Comparison of ENCODE assay signal across 1 cellular context in genomic region chr3:129655326-129655725, GRCh38.
TF ChIP-seq lines count a peak whose summit lies in the region.

No MANE protein-coding gene starts in this region.

TF ChIP-seq in HepG2, 621 proteins besides CTCF, POLR2A, EP300 and RAD21 (continued from another document):
- peak; percentile 44; the same call in 1 of the 2 replicates for TF ChIP-seq PAXIP1 (CRISPR knock-in tag; conservative IDR thresholded peaks at IDR 0.05)
- TF ChIP-seq ATF1 (CRISPR knock-in tag; IDR thresholded peaks at IDR 0.05) = no peak
- no peak for TF ChIP-seq GATAD1 (CRISPR knock-in tag; IDR thresholded peaks at IDR 0.05)
- TF ChIP-seq ZNF335 (CRISPR knock-in tag; IDR thresholded peaks at IDR 0.05) = no peak
- TF ChIP-seq KDM4B (CRISPR knock-in tag; IDR thresholded peaks at IDR 0.05) = no peak
- no peak for TF ChIP-seq USF2 (IDR thresholded peaks at IDR 0.05; ENCODE audit: low read depth, low read length)
- TF ChIP-seq USF2 (CRISPR knock-in tag; IDR thresholded peaks at IDR 0.05; ENCODE audit: borderline replicate concordance) = no peak
- TF ChIP-seq ATM (IDR thresholded peaks at IDR 0.05; ENCODE audit: borderline replicate concordance) = no peak
- TF ChIP-seq ARID5B (CRISPR knock-in tag; IDR thresholded peaks at IDR 0.05) = peak; percentile 41
- no peak for TF ChIP-seq NR2F2 (IDR thresholded peaks at IDR 0.05; ENCODE audit: borderline replicate concordance, low read depth)
- no peak for TF ChIP-seq GLMP (CRISPR knock-in tag; IDR thresholded peaks at IDR 0.05; ENCODE audit: borderline replicate concordance)
- TF ChIP-seq ARID4A (CRISPR knock-in tag; IDR thresholded peaks at IDR 0.05; ENCODE audit: borderline replicate concordance) = 0 out of 2 replicates have a peak, but pooled peaks have one; percentile 22
- no peak for TF ChIP-seq ZNF275 (CRISPR knock-in tag; IDR thresholded peaks at IDR 0.05; ENCODE audit: borderline replicate concordance)
- no peak for TF ChIP-seq ZNF225 (CRISPR knock-in tag; IDR thresholded peaks at IDR 0.05)
- no peak for TF ChIP-seq MXD4 (CRISPR knock-in tag; IDR thresholded peaks at IDR 0.05)
- TF ChIP-seq FOXP1 (IDR thresholded peaks at IDR 0.05) = no peak
- peak; percentile 59 for TF ChIP-seq FOXP1 (CRISPR knock-in tag; IDR thresholded peaks at IDR 0.05)
- no peak for TF ChIP-seq ZNF589 (CRISPR knock-in tag; conservative IDR thresholded peaks at IDR 0.05)
- TF ChIP-seq FOXA1 (IDR thresholded peaks at IDR 0.05) = no peak
- TF ChIP-seq FOXA1 (CRISPR knock-in tag; IDR thresholded peaks at IDR 0.05) = no peak
- no peak for TF ChIP-seq KMT2A (CRISPR knock-in tag; IDR thresholded peaks at IDR 0.05)
